In the genomic region with DNA sequence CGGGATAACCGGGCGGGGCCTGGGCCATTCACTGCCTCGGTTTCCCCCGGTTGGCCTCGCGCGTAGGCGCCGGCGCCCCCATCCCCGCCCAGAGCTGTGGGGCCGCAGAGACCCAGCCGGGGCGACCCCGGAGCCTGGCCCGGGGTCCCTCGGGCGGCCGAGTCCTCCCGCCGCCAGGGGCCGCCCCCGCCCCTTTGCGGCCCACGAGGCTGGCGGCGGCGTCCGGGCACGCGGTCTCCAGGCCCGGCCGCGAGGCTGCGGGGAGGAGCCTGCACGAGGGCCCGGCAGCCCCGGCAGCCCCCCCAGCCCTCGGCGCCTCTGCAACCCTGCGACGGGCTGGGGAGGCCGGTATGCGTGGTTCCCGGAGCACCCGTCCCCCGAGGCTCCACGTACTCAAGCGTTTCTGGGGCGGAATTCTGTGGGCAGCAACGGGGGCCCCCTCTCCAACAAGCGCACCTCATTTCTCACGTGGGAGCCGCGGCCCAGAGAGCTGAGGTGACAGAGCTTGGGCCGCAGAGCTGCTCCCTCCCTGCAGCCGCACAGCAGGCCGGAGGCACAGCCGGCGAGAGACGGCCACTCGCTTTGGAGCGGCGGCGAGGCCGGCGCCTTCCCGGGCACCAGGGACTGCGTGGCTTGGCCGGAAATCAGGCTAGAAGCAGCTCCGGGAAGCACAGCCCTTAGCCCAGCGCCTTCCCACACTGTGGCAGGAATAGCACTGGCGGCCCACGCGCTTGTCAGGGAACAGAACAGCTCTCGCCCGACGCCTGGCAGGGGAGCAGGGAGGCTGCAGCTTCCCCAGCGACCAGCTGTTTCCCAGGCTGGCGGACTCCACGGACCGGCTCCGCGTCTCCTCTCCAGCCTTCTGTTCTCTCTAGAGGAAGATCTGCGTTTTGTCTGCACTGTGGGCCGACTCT, we compare ENCODE assay signal across 1 cellular context.
TF ChIP-seq lines count a peak whose summit lies in the region.

No MANE protein-coding gene starts in this region.

TF ChIP-seq in GM12878, 131 proteins besides CTCF, POLR2A, EP300 and RAD21 (continues in another document):
- peak; percentile 4 for TF ChIP-seq MEF2B (IDR thresholded peaks at IDR 0.05; ENCODE audit: partially characterized antibody, poor library complexity, severe bottlenecking)
- TF ChIP-seq BCL3 (IDR thresholded peaks at IDR 0.05; ENCODE audit: borderline replicate concordance, insufficient read depth, low read depth, low read length, poor library complexity, severe bottlenecking) = no peak
- TF ChIP-seq, protein P1, sequence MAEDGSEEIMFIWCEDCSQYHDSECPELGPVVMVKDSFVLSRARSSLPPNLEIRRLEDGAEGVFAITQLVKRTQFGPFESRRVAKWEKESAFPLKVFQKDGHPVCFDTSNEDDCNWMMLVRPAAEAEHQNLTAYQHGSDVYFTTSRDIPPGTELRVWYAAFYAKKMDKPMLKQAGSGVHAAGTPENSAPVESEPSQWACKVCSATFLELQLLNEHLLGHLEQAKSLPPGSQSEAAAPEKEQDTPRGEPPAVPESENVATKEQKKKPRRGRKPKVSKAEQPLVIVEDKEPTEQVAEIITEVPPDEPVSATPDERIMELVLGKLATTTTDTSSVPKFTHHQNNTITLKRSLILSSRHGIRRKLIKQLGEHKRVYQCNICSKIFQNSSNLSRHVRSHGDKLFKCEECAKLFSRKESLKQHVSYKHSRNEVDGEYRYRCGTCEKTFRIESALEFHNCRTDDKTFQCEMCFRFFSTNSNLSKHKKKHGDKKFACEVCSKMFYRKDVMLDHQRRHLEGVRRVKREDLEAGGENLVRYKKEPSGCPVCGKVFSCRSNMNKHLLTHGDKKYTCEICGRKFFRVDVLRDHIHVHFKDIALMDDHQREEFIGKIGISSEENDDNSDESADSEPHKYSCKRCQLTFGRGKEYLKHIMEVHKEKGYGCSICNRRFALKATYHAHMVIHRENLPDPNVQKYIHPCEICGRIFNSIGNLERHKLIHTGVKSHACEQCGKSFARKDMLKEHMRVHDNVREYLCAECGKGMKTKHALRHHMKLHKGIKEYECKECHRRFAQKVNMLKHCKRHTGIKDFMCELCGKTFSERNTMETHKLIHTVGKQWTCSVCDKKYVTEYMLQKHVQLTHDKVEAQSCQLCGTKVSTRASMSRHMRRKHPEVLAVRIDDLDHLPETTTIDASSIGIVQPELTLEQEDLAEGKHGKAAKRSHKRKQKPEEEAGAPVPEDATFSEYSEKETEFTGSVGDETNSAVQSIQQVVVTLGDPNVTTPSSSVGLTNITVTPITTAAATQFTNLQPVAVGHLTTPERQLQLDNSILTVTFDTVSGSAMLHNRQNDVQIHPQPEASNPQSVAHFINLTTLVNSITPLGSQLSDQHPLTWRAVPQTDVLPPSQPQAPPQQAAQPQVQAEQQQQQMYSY (CRISPR knock-in tag; IDR thresholded peaks at IDR 0.05) = no peak
- TF ChIP-seq, protein P2, sequence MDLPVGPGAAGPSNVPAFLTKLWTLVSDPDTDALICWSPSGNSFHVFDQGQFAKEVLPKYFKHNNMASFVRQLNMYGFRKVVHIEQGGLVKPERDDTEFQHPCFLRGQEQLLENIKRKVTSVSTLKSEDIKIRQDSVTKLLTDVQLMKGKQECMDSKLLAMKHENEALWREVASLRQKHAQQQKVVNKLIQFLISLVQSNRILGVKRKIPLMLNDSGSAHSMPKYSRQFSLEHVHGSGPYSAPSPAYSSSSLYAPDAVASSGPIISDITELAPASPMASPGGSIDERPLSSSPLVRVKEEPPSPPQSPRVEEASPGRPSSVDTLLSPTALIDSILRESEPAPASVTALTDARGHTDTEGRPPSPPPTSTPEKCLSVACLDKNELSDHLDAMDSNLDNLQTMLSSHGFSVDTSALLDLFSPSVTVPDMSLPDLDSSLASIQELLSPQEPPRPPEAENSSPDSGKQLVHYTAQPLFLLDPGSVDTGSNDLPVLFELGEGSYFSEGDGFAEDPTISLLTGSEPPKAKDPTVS (IDR thresholded peaks at IDR 0.05; ENCODE audit: low read depth, low read length) = no peak
- TF ChIP-seq IKZF1 (conservative IDR thresholded peaks at IDR 0.05) = peak; percentile 69
- TF ChIP-seq, protein P3, sequence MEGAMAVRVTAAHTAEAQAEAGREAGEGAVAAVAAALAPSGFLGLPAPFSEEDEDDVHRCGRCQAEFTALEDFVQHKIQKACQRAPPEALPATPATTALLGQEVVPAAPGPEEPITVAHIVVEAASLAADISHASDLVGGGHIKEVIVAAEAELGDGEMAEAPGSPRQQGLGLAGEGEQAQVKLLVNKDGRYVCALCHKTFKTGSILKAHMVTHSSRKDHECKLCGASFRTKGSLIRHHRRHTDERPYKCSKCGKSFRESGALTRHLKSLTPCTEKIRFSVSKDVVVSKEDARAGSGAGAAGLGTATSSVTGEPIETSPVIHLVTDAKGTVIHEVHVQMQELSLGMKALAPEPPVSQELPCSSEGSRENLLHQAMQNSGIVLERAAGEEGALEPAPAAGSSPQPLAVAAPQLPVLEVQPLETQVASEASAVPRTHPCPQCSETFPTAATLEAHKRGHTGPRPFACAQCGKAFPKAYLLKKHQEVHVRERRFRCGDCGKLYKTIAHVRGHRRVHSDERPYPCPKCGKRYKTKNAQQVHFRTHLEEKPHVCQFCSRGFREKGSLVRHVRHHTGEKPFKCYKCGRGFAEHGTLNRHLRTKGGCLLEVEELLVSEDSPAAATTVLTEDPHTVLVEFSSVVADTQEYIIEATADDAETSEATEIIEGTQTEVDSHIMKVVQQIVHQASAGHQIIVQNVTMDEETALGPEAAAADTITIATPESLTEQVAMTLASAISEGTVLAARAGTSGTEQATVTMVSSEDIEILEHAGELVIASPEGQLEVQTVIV (IDR thresholded peaks at IDR 0.05; ENCODE audit: borderline replicate concordance, partially characterized antibody) = no peak
- peak; percentile 86 for TF ChIP-seq MYC (IDR thresholded peaks at IDR 0.05; ENCODE audit: insufficient read depth, insufficient read length, insufficient replicate concordance, low read length, severe bottlenecking)
- TF ChIP-seq, protein P4, sequence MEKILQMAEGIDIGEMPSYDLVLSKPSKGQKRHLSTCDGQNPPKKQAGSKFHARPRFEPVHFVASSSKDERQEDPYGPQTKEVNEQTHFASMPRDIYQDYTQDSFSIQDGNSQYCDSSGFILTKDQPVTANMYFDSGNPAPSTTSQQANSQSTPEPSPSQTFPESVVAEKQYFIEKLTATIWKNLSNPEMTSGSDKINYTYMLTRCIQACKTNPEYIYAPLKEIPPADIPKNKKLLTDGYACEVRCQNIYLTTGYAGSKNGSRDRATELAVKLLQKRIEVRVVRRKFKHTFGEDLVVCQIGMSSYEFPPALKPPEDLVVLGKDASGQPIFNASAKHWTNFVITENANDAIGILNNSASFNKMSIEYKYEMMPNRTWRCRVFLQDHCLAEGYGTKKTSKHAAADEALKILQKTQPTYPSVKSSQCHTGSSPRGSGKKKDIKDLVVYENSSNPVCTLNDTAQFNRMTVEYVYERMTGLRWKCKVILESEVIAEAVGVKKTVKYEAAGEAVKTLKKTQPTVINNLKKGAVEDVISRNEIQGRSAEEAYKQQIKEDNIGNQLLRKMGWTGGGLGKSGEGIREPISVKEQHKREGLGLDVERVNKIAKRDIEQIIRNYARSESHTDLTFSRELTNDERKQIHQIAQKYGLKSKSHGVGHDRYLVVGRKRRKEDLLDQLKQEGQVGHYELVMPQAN (conservative IDR thresholded peaks at IDR 0.05) = peak; percentile 53; the same call in 1 of the 2 replicates
- TF ChIP-seq ATF7 (IDR thresholded peaks at IDR 0.05; ENCODE audit: low read depth) = no peak
- no peak for TF ChIP-seq SMARCA5 (IDR thresholded peaks at IDR 0.05)
- peak; percentile 8 to 79; a peak in 3 of 4 replicates for TF ChIP-seq BHLHE40 (IDR thresholded peaks at IDR 0.05; ENCODE audit: borderline replicate concordance in 1 of 2, low read depth in 2 of 2, low read length in 1 of 2)
- TF ChIP-seq, protein P5, sequence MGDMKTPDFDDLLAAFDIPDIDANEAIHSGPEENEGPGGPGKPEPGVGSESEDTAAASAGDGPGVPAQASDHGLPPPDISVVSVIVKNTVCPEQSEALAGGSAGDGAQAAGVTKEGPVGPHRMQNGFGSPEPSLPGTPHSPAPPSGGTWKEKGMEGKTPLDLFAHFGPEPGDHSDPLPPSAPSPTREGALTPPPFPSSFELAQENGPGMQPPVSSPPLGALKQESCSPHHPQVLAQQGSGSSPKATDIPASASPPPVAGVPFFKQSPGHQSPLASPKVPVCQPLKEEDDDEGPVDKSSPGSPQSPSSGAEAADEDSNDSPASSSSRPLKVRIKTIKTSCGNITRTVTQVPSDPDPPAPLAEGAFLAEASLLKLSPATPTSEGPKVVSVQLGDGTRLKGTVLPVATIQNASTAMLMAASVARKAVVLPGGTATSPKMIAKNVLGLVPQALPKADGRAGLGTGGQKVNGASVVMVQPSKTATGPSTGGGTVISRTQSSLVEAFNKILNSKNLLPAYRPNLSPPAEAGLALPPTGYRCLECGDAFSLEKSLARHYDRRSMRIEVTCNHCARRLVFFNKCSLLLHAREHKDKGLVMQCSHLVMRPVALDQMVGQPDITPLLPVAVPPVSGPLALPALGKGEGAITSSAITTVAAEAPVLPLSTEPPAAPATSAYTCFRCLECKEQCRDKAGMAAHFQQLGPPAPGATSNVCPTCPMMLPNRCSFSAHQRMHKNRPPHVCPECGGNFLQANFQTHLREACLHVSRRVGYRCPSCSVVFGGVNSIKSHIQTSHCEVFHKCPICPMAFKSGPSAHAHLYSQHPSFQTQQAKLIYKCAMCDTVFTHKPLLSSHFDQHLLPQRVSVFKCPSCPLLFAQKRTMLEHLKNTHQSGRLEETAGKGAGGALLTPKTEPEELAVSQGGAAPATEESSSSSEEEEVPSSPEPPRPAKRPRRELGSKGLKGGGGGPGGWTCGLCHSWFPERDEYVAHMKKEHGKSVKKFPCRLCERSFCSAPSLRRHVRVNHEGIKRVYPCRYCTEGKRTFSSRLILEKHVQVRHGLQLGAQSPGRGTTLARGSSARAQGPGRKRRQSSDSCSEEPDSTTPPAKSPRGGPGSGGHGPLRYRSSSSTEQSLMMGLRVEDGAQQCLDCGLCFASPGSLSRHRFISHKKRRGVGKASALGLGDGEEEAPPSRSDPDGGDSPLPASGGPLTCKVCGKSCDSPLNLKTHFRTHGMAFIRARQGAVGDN (IDR thresholded peaks at IDR 0.05) = peak; percentile 96
- TF ChIP-seq DPF2 (IDR thresholded peaks at IDR 0.05) = peak; percentile 69
- peak; percentile 53; the same call in 1 of the 2 replicates for TF ChIP-seq NR2F1 (conservative IDR thresholded peaks at IDR 0.05)
- peak; percentile 54; the same call in 1 of the 2 replicates for TF ChIP-seq TARDBP (IDR thresholded peaks at IDR 0.05; ENCODE audit: borderline replicate concordance)
- TF ChIP-seq NBN (IDR thresholded peaks at IDR 0.05) = peak; percentile 22; the same call in 1 of the 2 replicates
- TF ChIP-seq ZNF217 (IDR thresholded peaks at IDR 0.05) = 0 out of 2 replicates have a peak, but pooled peaks have one; percentile 34
- peak; percentile 51 for TF ChIP-seq POLR2AphosphoS5 (IDR thresholded peaks at IDR 0.05; ENCODE audit: low read length)
- peak in 1 of 2 experiments; percentile 61; a peak in 1 of 3 replicates for TF ChIP-seq EGR1 (IDR thresholded peaks at IDR 0.05; ENCODE audit: borderline replicate concordance in 1 of 2, low read depth in 2 of 2, low read length in 2 of 2)
- TF ChIP-seq, protein P6, sequence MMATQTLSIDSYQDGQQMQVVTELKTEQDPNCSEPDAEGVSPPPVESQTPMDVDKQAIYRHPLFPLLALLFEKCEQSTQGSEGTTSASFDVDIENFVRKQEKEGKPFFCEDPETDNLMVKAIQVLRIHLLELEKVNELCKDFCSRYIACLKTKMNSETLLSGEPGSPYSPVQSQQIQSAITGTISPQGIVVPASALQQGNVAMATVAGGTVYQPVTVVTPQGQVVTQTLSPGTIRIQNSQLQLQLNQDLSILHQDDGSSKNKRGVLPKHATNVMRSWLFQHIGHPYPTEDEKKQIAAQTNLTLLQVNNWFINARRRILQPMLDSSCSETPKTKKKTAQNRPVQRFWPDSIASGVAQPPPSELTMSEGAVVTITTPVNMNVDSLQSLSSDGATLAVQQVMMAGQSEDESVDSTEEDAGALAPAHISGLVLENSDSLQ (IDR thresholded peaks at IDR 0.05) = no peak
- 0 out of 2 replicates have a peak, but pooled peaks have one; percentile 26 for TF ChIP-seq HCFC1 (IDR thresholded peaks at IDR 0.05; ENCODE audit: low read length)
- TF ChIP-seq, protein P7, sequence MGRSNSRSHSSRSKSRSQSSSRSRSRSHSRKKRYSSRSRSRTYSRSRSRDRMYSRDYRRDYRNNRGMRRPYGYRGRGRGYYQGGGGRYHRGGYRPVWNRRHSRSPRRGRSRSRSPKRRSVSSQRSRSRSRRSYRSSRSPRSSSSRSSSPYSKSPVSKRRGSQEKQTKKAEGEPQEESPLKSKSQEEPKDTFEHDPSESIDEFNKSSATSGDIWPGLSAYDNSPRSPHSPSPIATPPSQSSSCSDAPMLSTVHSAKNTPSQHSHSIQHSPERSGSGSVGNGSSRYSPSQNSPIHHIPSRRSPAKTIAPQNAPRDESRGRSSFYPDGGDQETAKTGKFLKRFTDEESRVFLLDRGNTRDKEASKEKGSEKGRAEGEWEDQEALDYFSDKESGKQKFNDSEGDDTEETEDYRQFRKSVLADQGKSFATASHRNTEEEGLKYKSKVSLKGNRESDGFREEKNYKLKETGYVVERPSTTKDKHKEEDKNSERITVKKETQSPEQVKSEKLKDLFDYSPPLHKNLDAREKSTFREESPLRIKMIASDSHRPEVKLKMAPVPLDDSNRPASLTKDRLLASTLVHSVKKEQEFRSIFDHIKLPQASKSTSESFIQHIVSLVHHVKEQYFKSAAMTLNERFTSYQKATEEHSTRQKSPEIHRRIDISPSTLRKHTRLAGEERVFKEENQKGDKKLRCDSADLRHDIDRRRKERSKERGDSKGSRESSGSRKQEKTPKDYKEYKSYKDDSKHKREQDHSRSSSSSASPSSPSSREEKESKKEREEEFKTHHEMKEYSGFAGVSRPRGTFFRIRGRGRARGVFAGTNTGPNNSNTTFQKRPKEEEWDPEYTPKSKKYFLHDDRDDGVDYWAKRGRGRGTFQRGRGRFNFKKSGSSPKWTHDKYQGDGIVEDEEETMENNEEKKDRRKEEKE (IDR thresholded peaks at IDR 0.05) = 0 out of 2 replicates have a peak, but pooled peaks have one; percentile 2
- peak; percentile 76; the same call in 1 of the 2 replicates for TF ChIP-seq LARP7 (IDR thresholded peaks at IDR 0.05)
- 0 out of 2 replicates have a peak, but pooled peaks have one; percentile 5 for TF ChIP-seq ZSCAN29 (IDR thresholded peaks at IDR 0.05)
- TF ChIP-seq CREB1 (IDR thresholded peaks at IDR 0.05; ENCODE audit: low read depth) = peak; percentile 7; the same call in 1 of the 2 replicates
